Comparison of ENCODE assay signal across 22 cellular contexts in the genomic region with DNA sequence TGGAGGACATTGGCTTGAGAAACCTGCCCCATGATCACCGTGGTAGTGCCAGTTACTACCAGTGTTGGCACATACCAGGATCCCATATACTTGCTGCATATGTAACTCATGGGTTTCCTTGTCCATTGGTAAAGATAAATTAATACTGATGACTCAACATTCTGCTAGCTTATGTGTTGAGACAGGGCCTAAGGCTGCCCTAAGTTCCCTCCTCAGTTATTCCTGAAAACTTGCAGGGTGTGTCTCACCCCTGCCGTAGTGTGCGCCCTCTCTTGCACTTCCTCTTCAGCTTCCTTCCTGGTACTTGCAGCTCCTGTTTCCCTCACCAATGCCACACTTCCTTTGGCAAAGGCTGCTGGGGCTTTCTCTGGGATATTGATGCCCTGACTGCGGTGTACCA. TPM values are rescaled to one million over a fixed set of nuclear protein-coding genes. Genes with fewer than 3 reads are reported as not detected.
DNase-seq lines count a peak whose midpoint lies in the region; ATAC-seq, FAIRE-seq and TF ChIP-seq lines count a peak whose summit lies in the region.
"Had no signal": no experiment of that assay in that cellular context is flagged by ENCODE, and none has a peak within 500 bp of the region (broad histone marks: within the 10 kb centered on the region; RNA-seq: fewer than 3 reads in every experiment).

No MANE protein-coding gene starts in this region.

- FAIRE-seq in urothelium cell line (lab: Jason Lieb, UNC) = no peak
- FAIRE-seq: GM18507, TTC549 had no signal

- no peak overlapping the region for H3K18ac ChIP-seq in trophoblast cell (ENCODE audit: low read length)

- intact Hi-C loops in aorta (cut with DNase I) = no loop called here

- H3K27me3 Mint-ChIP-seq in GM23338 (ENCODE audit: insufficient read depth, low read depth, poor library complexity) (peaks cover 3% of the 10 kb centered on the region), mesothelial cell of epicardium (ENCODE audit: low read depth) (no peaks in the 10 kb centered on the region)
- H3K27me3 Mint-ChIP-seq: activated CD4-positive, alpha-beta T cell treated with anti-CD3 and anti-CD28 coated beads, Interleukin-2, amount 10 ng/mL, durations not matched to agents 7 days and 5 days had no signal

- H3K36me3 Mint-ChIP-seq in GM23338 (ENCODE audit: low read depth) (no peaks in the 10 kb centered on the region), mesothelial cell of epicardium (no peaks in the 10 kb centered on the region)

- H3K9ac ChIP-seq in trophoblast cell (ENCODE audit: low read length) = no peak overlapping the region
- no peak overlapping the region for H3K9ac ChIP-seq in MM.1S (ENCODE audit: low read length)

- ATAC-seq in GM23338 = no peak
- ATAC-seq in aorta (ENCODE audit: low FRiP score) = no peak
- ATAC-seq: activated naive CD8-positive, alpha-beta T cell treated with anti-CD3 and anti-CD28 coated beads, Interleukin-2, amount 50 U/mL, for 24 hours; left colon; Panc1 had no signal

- H2AFZ ChIP-seq in GM23338 (0 out of 2 replicates have a peak overlapping the region, but pooled peaks have one; percentile 18), trophoblast cell (ENCODE audit: insufficient read depth, low read length, poor library complexity) (no peak overlapping the region), MM.1S (ENCODE audit: low read length) (no peak overlapping the region)

- no peak overlapping the region for H4K8ac ChIP-seq in trophoblast cell (ENCODE audit: low read depth, low read length)

- no peak overlapping the region for H3K27ac ChIP-seq in GM23338 (ENCODE audit: low read depth)
- H3K27ac ChIP-seq in coronary artery = no peak overlapping the region
- H3K27ac ChIP-seq in trophoblast cell (ENCODE audit: low read depth, low read length) = no peak overlapping the region
- H3K27ac ChIP-seq in MM.1S (ENCODE audit: low read length) = no peak overlapping the region
- no peak overlapping the region for H3K27ac ChIP-seq in aorta (ENCODE audit: low read depth in 1 of 2, low read length in 2 of 2)
- H3K27ac ChIP-seq: esophagus muscularis mucosa, SK-N-MC had no signal

- no peak overlapping the region for H3K4me3 Mint-ChIP-seq in GM23338
- no peak overlapping the region for H3K4me3 Mint-ChIP-seq in mesothelial cell of epicardium
- H3K4me3 Mint-ChIP-seq: activated CD4-positive, alpha-beta T cell treated with anti-CD3 and anti-CD28 coated beads, Interleukin-2, amount 10 ng/mL, durations not matched to agents 7 days and 5 days; activated naive CD8-positive, alpha-beta T cell treated with anti-CD3 and anti-CD28 coated beads, Interleukin-2, amount 50 U/mL, for 24 hours; HFFc6 had no signal

- H3K27ac Mint-ChIP-seq in GM23338 (no peak overlapping the region), mesothelial cell of epicardium (no peak overlapping the region)
- H3K27ac Mint-ChIP-seq: activated CD4-positive, alpha-beta T cell treated with anti-CD3 and anti-CD28 coated beads, Interleukin-2, amount 10 ng/mL, durations not matched to agents 7 days and 5 days; activated naive CD8-positive, alpha-beta T cell treated with anti-CD3 and anti-CD28 coated beads, Interleukin-2, amount 50 U/mL, for 24 hours; HFFc6 had no signal

- H3K9me2 ChIP-seq in GM23338 (ENCODE audit: insufficient read depth) (no peaks in the 10 kb centered on the region), MM.1S (replicated peaks; ENCODE audit: insufficient read depth, low read length) (no peaks in the 10 kb centered on the region)

- H3K4ac ChIP-seq in trophoblast cell (ENCODE audit: low read depth, low read length) = no peak overlapping the region

- H4K12ac ChIP-seq in trophoblast cell (ENCODE audit: low read depth, low read length) = no peak overlapping the region

- DNase-seq in GM23338 (ENCODE audit: low spot score) (no peak), MV-4-11 (lab: John Stamatoyannopoulos, UW) (peak; percentile 74), coronary artery (ENCODE audit: low spot score) (peak; percentile 33), trophoblast cell (no peak), MM.1S (no peak), mesothelial cell of epicardium (ENCODE audit: low spot score in 2 of 2, unreplicated experiment in 2 of 2) (no peak), urothelium cell line (ENCODE audit: low spot score) (no peak), aorta (no peak)
- DNase-seq: activated CD4-positive, alpha-beta T cell treated with anti-CD3 and anti-CD28 coated beads, Interleukin-2, amount 10 ng/mL, durations not matched to agents 7 days and 5 days; activated CD8-positive, alpha-beta memory T cell treated with anti-CD3 and anti-CD28 coated beads, Interleukin-2, amount 50 U/mL, for 4 hours; activated naive CD8-positive, alpha-beta T cell treated with anti-CD3 and anti-CD28 coated beads, Interleukin-2, amount 50 U/mL, for 24 hours; dermis blood vessel endothelial cell; HFFc6; KG1; left colon; NCI-H2171 treated with DMSO at 0.1 percent for 48 hours; stimulated activated CD8-positive, alpha-beta memory T cell treated with anti-CD3 and anti-CD28 coated beads, Interleukin-4, amount 100 ng/mL, for 48 hours had no signal

- H3K9me3 ChIP-seq in trophoblast cell (ENCODE audit: insufficient read depth, low read depth, low read length) = no peaks in the 10 kb centered on the region
- H3K9me3 ChIP-seq in MM.1S (replicated peaks; ENCODE audit: insufficient read depth, low read length) = no peaks in the 10 kb centered on the region
- H3K9me3 ChIP-seq in aorta (ENCODE audit: control insufficient read depth, low read length) = no peaks in the 10 kb centered on the region
- H3K9me3 ChIP-seq: esophagus muscularis mucosa had no signal

- H3K9me3 Mint-ChIP-seq in GM23338 (no peaks in the 10 kb centered on the region; the same call in 2 of the 3 replicates), mesothelial cell of epicardium (no peaks in the 10 kb centered on the region)
- H3K9me3 Mint-ChIP-seq: activated naive CD8-positive, alpha-beta T cell treated with anti-CD3 and anti-CD28 coated beads, Interleukin-2, amount 50 U/mL, for 24 hours; HFFc6 had no signal

- no CpG with 5 or more reads among the region's 4 CpGs for WGBS in trophoblast cell (ENCODE audit: extremely low coverage, insufficient coverage, insufficient read length)
- 94 to 99% methylated on average over 4 of the region's 4 CpGs for WGBS in aorta, 2 donors

- no peak overlapping the region for H2BK120ac ChIP-seq in trophoblast cell (ENCODE audit: insufficient read depth, low read length, poor library complexity)

- no peak overlapping the region for H2BK5ac ChIP-seq in trophoblast cell (ENCODE audit: low read depth, low read length, poor library complexity)

- H4K20me1 ChIP-seq in GM23338 (replicated peaks; ENCODE audit: insufficient read depth) (no peaks in the 10 kb centered on the region), MM.1S (ENCODE audit: insufficient read depth, low read length) (no peaks in the 10 kb centered on the region)

- H3K4me1 Mint-ChIP-seq in GM23338 (peaks cover 19% of the 10 kb centered on the region), mesothelial cell of epicardium (peaks cover 9% of the 10 kb centered on the region)

- H3K79me2 ChIP-seq in GM23338 (replicated peaks; ENCODE audit: insufficient read depth) (peaks cover 1% of the 10 kb centered on the region), trophoblast cell (ENCODE audit: control insufficient read depth, insufficient read depth, low read length, poor library complexity) (peaks cover 2% of the 10 kb centered on the region), MM.1S (ENCODE audit: low read length) (no peaks in the 10 kb centered on the region)

- H3K4me3 ChIP-seq in GM23338 (no peak overlapping the region), coronary artery (no peak overlapping the region), trophoblast cell (ENCODE audit: low read depth, low read length) (no peak overlapping the region), MM.1S (ENCODE audit: low read length) (no peak overlapping the region), aorta (ENCODE audit: low read length in 2 of 2) (no peak overlapping the region)
- H3K4me3 ChIP-seq: esophagus muscularis mucosa, SK-N-MC had no signal

- peak overlapping the region; percentile 37 for H4K91ac ChIP-seq in trophoblast cell (ENCODE audit: low read depth, low read length)

- no peak overlapping the region for H2AK5ac ChIP-seq in trophoblast cell (ENCODE audit: low read length)

- H3F3A ChIP-seq in GM23338 (replicated peaks; ENCODE audit: low read depth) = peaks cover 3% of the 10 kb centered on the region; the same call in 1 of the 2 replicates
- no peaks in the 10 kb centered on the region for H3F3A ChIP-seq in MM.1S (ENCODE audit: insufficient read depth, low read length)

- H3K4me2 ChIP-seq in GM23338 (no peak overlapping the region), trophoblast cell (ENCODE audit: low read length) (no peak overlapping the region), MM.1S (ENCODE audit: low read depth, low read length) (no peak overlapping the region)

- H3K14ac ChIP-seq in trophoblast cell (ENCODE audit: low read length) = no peak overlapping the region

- TF ChIP-seq CTCF in GM23338 (conservative IDR thresholded peaks at IDR 0.05; ENCODE audit: low read depth in 2 of 2) (no peak), coronary artery (IDR thresholded peaks at IDR 0.05) (no peak), MM.1S (IDR thresholded peaks at IDR 0.05; ENCODE audit: low read length) (no peak), mesothelial cell of epicardium (IDR thresholded peaks at IDR 0.05; ENCODE audit: unreplicated experiment) (no peak)

- H3K79me1 ChIP-seq in trophoblast cell (ENCODE audit: low read length) = peaks cover 8% of the 10 kb centered on the region

- H3K4me1 ChIP-seq in GM23338 (ENCODE audit: insufficient read depth) (peaks cover 16% of the 10 kb centered on the region), trophoblast cell (ENCODE audit: control insufficient read depth in 1 of 2, insufficient read depth in 2 of 2, low read length in 2 of 2) (peaks cover 0 to 4% of the 10 kb centered on the region in 2 experiments), MM.1S (ENCODE audit: low read length) (no peaks in the 10 kb centered on the region), aorta (ENCODE audit: control insufficient read depth in 1 of 2, insufficient read depth in 2 of 2, low read length in 2 of 2) (no peaks in the 10 kb centered on the region)

- H3K23ac ChIP-seq in trophoblast cell (ENCODE audit: low read length) = no peak overlapping the region

- H2BK12ac ChIP-seq in trophoblast cell (ENCODE audit: low read length) = no peak overlapping the region

- H3K27me3 ChIP-seq in GM23338 (ENCODE audit: insufficient read depth) = no peaks in the 10 kb centered on the region
- no peaks in the 10 kb centered on the region for H3K27me3 ChIP-seq in trophoblast cell (ENCODE audit: insufficient read depth, low read length)
- H3K27me3 ChIP-seq in MM.1S (replicated peaks; ENCODE audit: insufficient read depth, low read length) = no peaks in the 10 kb centered on the region
- no peaks in the 10 kb centered on the region for H3K27me3 ChIP-seq in aorta (ENCODE audit: control insufficient read depth in 1 of 2, insufficient read depth in 2 of 2, low read length in 1 of 2)
- H3K27me3 ChIP-seq: esophagus muscularis mucosa had no signal

- H3K36me3 ChIP-seq in GM23338 (ENCODE audit: insufficient read depth) (no peaks in the 10 kb centered on the region), trophoblast cell (ENCODE audit: control insufficient read depth in 1 of 2, insufficient read depth in 2 of 2, low read length in 2 of 2) (no peaks in the 10 kb centered on the region), MM.1S (replicated peaks; ENCODE audit: insufficient read depth, low read length) (no peaks in the 10 kb centered on the region), aorta (ENCODE audit: control insufficient read depth in 1 of 2, insufficient read depth in 2 of 2, low read length in 1 of 2) (no peaks in the 10 kb centered on the region)
- H3K36me3 ChIP-seq: esophagus muscularis mucosa had no signal

RNA-seq across cellular contexts. Expression of gene INO80C, which starts 4.3 kb away (rescaled TPM):
- total RNA-seq in GM23338 (2014; rRNA removed; shearing (Covaris generic)) = 16.3 and 22.6 TPM in 2 replicates
- polyA plus RNA-seq in GM23338 (2016; fragmentation: Nextera tagmentation; extraction: Ambion mirVana) (52.3 and 52.8 TPM in 2 replicates), aorta (10 to 100 TPM; 16.8 to 23.1 TPM)
- 23.4 and 24.5 TPM in 2 replicates for polyA plus RNA-seq in trophoblast cell (2013)
- total RNA-seq in mesothelial cell of epicardium (29.2 to 33.2 TPM (median 30.0 TPM) in 3 replicates), aorta (10 to 100 TPM; 18.6 to 19.1 TPM)

Comparison
In these comparisons a context has a peak if more than half of its experiments do, and no peak if none do; other contexts are left out.
1. DNase-seq: peak in MV-4-11 (single experiment) and coronary artery (single experiment); none in GM23338 (single experiment), trophoblast cell (0 of 2), MM.1S (single experiment), mesothelial cell of epicardium (0 of 2), urothelium cell line (single experiment) and aorta (0 of 2).